In the genomic region with DNA sequence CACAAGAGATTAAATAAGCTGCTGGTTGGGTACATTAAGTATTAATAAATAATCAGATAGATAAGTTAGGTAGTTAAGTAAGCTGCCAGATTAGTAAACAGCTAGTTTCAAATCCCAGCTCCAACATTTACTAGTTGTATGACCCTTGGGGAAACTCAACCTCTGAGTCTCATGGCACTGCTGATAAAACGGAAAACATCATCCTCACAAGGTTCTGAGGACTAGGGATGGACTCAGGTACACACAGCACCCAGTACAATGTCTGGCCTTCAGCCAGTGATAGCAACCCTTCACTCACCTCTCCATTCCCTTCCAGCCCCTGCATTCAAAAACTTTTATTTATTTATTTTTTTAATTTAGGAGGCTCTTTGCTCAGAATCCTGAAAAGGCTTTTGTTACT, we compare ENCODE assay signal across 2 cellular contexts.
TF ChIP-seq lines count a peak whose summit lies in the region.

No MANE protein-coding gene starts in this region.

TF ChIP-seq in liver, 16 proteins besides CTCF, POLR2A, EP300 and RAD21:
- TF ChIP-seq, protein P1, sequence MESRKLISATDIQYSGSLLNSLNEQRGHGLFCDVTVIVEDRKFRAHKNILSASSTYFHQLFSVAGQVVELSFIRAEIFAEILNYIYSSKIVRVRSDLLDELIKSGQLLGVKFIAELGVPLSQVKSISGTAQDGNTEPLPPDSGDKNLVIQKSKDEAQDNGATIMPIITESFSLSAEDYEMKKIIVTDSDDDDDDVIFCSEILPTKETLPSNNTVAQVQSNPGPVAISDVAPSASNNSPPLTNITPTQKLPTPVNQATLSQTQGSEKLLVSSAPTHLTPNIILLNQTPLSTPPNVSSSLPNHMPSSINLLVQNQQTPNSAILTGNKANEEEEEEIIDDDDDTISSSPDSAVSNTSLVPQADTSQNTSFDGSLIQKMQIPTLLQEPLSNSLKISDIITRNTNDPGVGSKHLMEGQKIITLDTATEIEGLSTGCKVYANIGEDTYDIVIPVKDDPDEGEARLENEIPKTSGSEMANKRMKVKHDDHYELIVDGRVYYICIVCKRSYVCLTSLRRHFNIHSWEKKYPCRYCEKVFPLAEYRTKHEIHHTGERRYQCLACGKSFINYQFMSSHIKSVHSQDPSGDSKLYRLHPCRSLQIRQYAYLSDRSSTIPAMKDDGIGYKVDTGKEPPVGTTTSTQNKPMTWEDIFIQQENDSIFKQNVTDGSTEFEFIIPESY (IDR thresholded peaks at IDR 0.05) = no peak
- TF ChIP-seq JUND (IDR thresholded peaks at IDR 0.05) (no peak), HNF4G (IDR thresholded peaks at IDR 0.05) (no peak), HNF4A (conservative IDR thresholded peaks at IDR 0.05) (no peak), GABPA (IDR thresholded peaks at IDR 0.05 in 1 of 2, conservative IDR thresholded peaks at IDR 0.05 in 1 of 2) (no peak), ATF3 (IDR thresholded peaks at IDR 0.05) (no peak), FOXA1 (IDR thresholded peaks at IDR 0.05) (no peak), RXRA (IDR thresholded peaks at IDR 0.05) (no peak), TAF1 (conservative IDR thresholded peaks at IDR 0.05) (no peak), NR2F2 (IDR thresholded peaks at IDR 0.05) (no peak), EGR1 (IDR thresholded peaks at IDR 0.05; ENCODE audit: low read depth in 2 of 2) (no peak), YY1 (IDR thresholded peaks at IDR 0.05) (no peak), SP1 (IDR thresholded peaks at IDR 0.05) (no peak), FOXA2 (IDR thresholded peaks at IDR 0.05) (no peak)
- TF ChIP-seq, protein P2, sequence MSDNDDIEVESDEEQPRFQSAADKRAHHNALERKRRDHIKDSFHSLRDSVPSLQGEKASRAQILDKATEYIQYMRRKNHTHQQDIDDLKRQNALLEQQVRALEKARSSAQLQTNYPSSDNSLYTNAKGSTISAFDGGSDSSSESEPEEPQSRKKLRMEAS (IDR thresholded peaks at IDR 0.05) = no peak
- TF ChIP-seq, protein P3, sequence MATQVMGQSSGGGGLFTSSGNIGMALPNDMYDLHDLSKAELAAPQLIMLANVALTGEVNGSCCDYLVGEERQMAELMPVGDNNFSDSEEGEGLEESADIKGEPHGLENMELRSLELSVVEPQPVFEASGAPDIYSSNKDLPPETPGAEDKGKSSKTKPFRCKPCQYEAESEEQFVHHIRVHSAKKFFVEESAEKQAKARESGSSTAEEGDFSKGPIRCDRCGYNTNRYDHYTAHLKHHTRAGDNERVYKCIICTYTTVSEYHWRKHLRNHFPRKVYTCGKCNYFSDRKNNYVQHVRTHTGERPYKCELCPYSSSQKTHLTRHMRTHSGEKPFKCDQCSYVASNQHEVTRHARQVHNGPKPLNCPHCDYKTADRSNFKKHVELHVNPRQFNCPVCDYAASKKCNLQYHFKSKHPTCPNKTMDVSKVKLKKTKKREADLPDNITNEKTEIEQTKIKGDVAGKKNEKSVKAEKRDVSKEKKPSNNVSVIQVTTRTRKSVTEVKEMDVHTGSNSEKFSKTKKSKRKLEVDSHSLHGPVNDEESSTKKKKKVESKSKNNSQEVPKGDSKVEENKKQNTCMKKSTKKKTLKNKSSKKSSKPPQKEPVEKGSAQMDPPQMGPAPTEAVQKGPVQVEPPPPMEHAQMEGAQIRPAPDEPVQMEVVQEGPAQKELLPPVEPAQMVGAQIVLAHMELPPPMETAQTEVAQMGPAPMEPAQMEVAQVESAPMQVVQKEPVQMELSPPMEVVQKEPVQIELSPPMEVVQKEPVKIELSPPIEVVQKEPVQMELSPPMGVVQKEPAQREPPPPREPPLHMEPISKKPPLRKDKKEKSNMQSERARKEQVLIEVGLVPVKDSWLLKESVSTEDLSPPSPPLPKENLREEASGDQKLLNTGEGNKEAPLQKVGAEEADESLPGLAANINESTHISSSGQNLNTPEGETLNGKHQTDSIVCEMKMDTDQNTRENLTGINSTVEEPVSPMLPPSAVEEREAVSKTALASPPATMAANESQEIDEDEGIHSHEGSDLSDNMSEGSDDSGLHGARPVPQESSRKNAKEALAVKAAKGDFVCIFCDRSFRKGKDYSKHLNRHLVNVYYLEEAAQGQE (IDR thresholded peaks at IDR 0.05) = no peak

TF ChIP-seq in HepG2, 621 proteins besides CTCF, POLR2A, EP300 and RAD21 (continued from another document):
- TF ChIP-seq DZIP1 (CRISPR knock-in tag; IDR thresholded peaks at IDR 0.05) (no peak), ZBTB44 (CRISPR knock-in tag; IDR thresholded peaks at IDR 0.05) (no peak), ELF3 (CRISPR knock-in tag; IDR thresholded peaks at IDR 0.05) (no peak), ZNF598 (CRISPR knock-in tag; IDR thresholded peaks at IDR 0.05; ENCODE audit: borderline replicate concordance) (no peak), SALL2 (CRISPR knock-in tag; IDR thresholded peaks at IDR 0.05) (no peak), ZKSCAN8 (CRISPR knock-in tag; IDR thresholded peaks at IDR 0.05; ENCODE audit: borderline replicate concordance) (no peak), HNF1B (CRISPR knock-in tag; IDR thresholded peaks at IDR 0.05) (no peak), SIN3A (IDR thresholded peaks at IDR 0.05; ENCODE audit: borderline replicate concordance, low read depth, low read length) (no peak), NR2F1 (CRISPR knock-in tag; IDR thresholded peaks at IDR 0.05) (no peak), CHCHD3 (CRISPR knock-in tag; IDR thresholded peaks at IDR 0.05) (no peak), EED (CRISPR knock-in tag; IDR thresholded peaks at IDR 0.05) (no peak), ZNF562 (CRISPR knock-in tag; IDR thresholded peaks at IDR 0.05; ENCODE audit: borderline replicate concordance) (no peak), KDM6A (CRISPR knock-in tag; IDR thresholded peaks at IDR 0.05; ENCODE audit: low read depth) (no peak), ZBTB25 (CRISPR knock-in tag; IDR thresholded peaks at IDR 0.05) (no peak)
- TF ChIP-seq, protein P4, sequence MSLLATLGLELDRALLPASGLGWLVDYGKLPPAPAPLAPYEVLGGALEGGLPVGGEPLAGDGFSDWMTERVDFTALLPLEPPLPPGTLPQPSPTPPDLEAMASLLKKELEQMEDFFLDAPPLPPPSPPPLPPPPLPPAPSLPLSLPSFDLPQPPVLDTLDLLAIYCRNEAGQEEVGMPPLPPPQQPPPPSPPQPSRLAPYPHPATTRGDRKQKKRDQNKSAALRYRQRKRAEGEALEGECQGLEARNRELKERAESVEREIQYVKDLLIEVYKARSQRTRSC (CRISPR knock-in tag; IDR thresholded peaks at IDR 0.05; ENCODE audit: low read depth) = no peak
TF ChIP-seq in HepG2: peak in this region for 0.
